Comparison of ENCODE assay signal across 9 cellular contexts in the genomic region with DNA sequence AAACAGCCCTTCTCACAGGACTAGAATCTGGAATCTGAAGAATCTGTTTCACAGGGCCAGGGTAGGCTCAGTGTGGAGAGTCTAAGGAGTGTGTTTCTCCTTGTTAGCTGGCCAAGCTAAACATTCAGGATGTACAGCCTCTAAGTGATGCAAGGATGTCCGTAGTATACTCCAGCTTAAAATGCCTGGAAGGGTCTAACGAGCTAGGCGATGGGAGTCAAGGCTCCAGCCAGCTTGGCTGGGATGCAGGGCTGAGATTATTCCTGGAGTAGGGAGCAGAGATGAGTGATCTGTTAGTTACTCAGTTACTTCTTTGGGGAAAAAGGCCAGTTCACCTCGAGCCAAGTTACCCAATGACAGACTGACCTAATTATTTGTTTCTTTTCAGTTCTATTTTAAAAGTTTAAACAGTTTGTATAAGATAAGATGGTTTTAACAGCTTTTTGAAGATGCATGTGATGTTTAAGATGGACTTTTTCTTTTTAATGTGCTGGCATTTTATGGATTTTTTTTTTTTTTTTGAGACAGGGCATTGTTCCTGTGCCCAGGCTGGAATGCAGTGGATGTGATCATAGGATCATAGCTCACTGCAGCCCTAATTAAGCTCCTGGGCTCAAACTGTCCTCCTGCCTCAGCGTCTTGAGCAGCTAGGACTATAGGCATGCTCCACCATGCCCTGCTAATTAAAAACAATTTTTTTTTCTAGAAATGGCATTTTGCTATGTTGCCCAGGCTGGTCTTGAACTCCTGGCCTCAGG. TPM values are rescaled to one million over a fixed set of nuclear protein-coding genes. Genes with fewer than 3 reads are reported as not detected.
A peak's percentile ranks its signal among the peaks of the same experiment; 100 is the strongest.
DNase-seq lines count a peak whose midpoint lies in the region; ATAC-seq and TF ChIP-seq lines count a peak whose summit lies in the region.
"Had no signal": no experiment of that assay in that cellular context is flagged by ENCODE, and none has a peak within 500 bp of the region (broad histone marks: within the 10 kb centered on the region; RNA-seq: fewer than 3 reads in every experiment).

No MANE protein-coding gene starts in this region.

- peak; percentile 35 for DNase-seq in M059J (ENCODE audit: low read depth)
- DNase-seq in coronary artery (ENCODE audit: low spot score), result peak; percentile 84
- peak in 1 of 2 donors; percentile 62 for DNase-seq in tibial nerve (ENCODE audit: low spot score in 2 of 2)
- no peak for DNase-seq in activated T-cell treated with anti-CD3 and anti-CD28 coated beads for 4 hours
- DNase-seq in activated T-helper 1 cell treated with anti-CD3 and anti-CD28 coated beads, Interleukin-12 subunit alpha, Interleukin-12 subunit beta, Interleukin-2, Interleukin-4 antibody, amounts not matched to agents 30 ng/mL and 10 ng/mL and 1 ng/mL, durations not matched to agents 14 hours and 24 hours and 36 hours (ENCODE audit: low spot score), result no peak
- DNase-seq: stimulated activated CD4-positive, alpha-beta T cell treated with anti-CD3 and anti-CD28 coated beads, Interleukin-4, amount 100 ng/mL, for 1 hour had no signal

- ATAC-seq in HG03045 (IDR thresholded peaks at IDR 0.05; ENCODE audit: unreplicated experiment), result no peak

- no peak overlapping the region for H3K9ac ChIP-seq in liver (ENCODE audit: low read depth in 1 of 2, low read length in 2 of 2)

- H3K4me3 ChIP-seq in coronary artery (no peak overlapping the region), liver (ENCODE audit: low read depth in 1 of 3, low read length in 3 of 3) (no peak overlapping the region), tibial nerve (no peak overlapping the region)

- H3K36me3 ChIP-seq in liver (ENCODE audit: control insufficient read depth in 4 of 4, insufficient read depth in 3 of 4, low read depth in 1 of 4, low read length in 3 of 4), result no peaks in the 10 kb centered on the region
- no peaks in the 10 kb centered on the region for H3K36me3 ChIP-seq in tibial nerve

- no peaks in the 10 kb centered on the region for H3K27me3 ChIP-seq in liver (ENCODE audit: control insufficient read depth in 4 of 4, insufficient read depth in 4 of 4, low read length in 3 of 4)
- no peaks in the 10 kb centered on the region for H3K27me3 ChIP-seq in tibial nerve

- peak in 1 of 2 donors; percentile 28 for TF ChIP-seq RAD21 in liver (IDR thresholded peaks at IDR 0.05)

- TF ChIP-seq EP300 in tibial nerve (IDR thresholded peaks at IDR 0.05), result peak in 1 of 2 donors; percentile 82

- no peaks in the 10 kb centered on the region for H3K4me1 Mint-ChIP-seq in activated T-helper 1 cell treated with anti-CD3 and anti-CD28 coated beads, Interleukin-12 subunit alpha, Interleukin-12 subunit beta, Interleukin-2, Interleukin-4 antibody, amounts not matched to agents 30 ng/mL and 10 ng/mL and 1 ng/mL, durations not matched to agents 14 hours and 24 hours and 36 hours (ENCODE audit: low read depth)

- peak overlapping the region; percentile 54 to 84 for H3K27ac ChIP-seq in coronary artery
- peak overlapping the region; percentile 47 to 53 for H3K27ac ChIP-seq in liver (ENCODE audit: low read depth in 1 of 2, low read length in 2 of 2)
- H3K27ac ChIP-seq in tibial nerve, result peak overlapping the region in 3 of 4 donors; percentile 14 to 85 (median 71)

- H3K27ac Mint-ChIP-seq in activated T-helper 1 cell treated with anti-CD3 and anti-CD28 coated beads, Interleukin-12 subunit alpha, Interleukin-12 subunit beta, Interleukin-2, Interleukin-4 antibody, amounts not matched to agents 30 ng/mL and 10 ng/mL and 1 ng/mL, durations not matched to agents 14 hours and 24 hours and 36 hours, result no peak overlapping the region
- H3K27ac Mint-ChIP-seq: IgD-negative memory B cell had no signal

- H3K4me3 Mint-ChIP-seq in activated T-helper 1 cell treated with anti-CD3 and anti-CD28 coated beads, Interleukin-12 subunit alpha, Interleukin-12 subunit beta, Interleukin-2, Interleukin-4 antibody, amounts not matched to agents 30 ng/mL and 10 ng/mL and 1 ng/mL, durations not matched to agents 14 hours and 24 hours and 36 hours, result no peak overlapping the region
- H3K4me3 Mint-ChIP-seq: IgD-negative memory B cell had no signal

- no peaks in the 10 kb centered on the region for H3K27me3 Mint-ChIP-seq in activated T-helper 1 cell treated with anti-CD3 and anti-CD28 coated beads, Interleukin-12 subunit alpha, Interleukin-12 subunit beta, Interleukin-2, Interleukin-4 antibody, amounts not matched to agents 30 ng/mL and 10 ng/mL and 1 ng/mL, durations not matched to agents 14 hours and 24 hours and 36 hours (ENCODE audit: insufficient read depth)
- H3K27me3 Mint-ChIP-seq: IgD-negative memory B cell had no signal

- 32% methylated on average over 5 of the region's 5 CpGs for WGBS in liver
- WGBS in tibial nerve, 2 donors, result 28 to 36% methylated on average over 5 of the region's 5 CpGs

- H3K36me3 Mint-ChIP-seq in activated T-helper 1 cell treated with anti-CD3 and anti-CD28 coated beads, Interleukin-12 subunit alpha, Interleukin-12 subunit beta, Interleukin-2, Interleukin-4 antibody, amounts not matched to agents 30 ng/mL and 10 ng/mL and 1 ng/mL, durations not matched to agents 14 hours and 24 hours and 36 hours (ENCODE audit: low read depth), result peaks cover 3% of the 10 kb centered on the region
- H3K36me3 Mint-ChIP-seq: IgD-negative memory B cell had no signal

- H3K9me3 ChIP-seq in liver (ENCODE audit: control insufficient read depth in 4 of 4, low read length in 3 of 4), result no peaks in the 10 kb centered on the region
- no peaks in the 10 kb centered on the region for H3K9me3 ChIP-seq in tibial nerve

- H3K4me1 ChIP-seq in liver (ENCODE audit: control insufficient read depth in 4 of 4, insufficient read depth in 4 of 4, low read length in 3 of 4) (peaks cover 17 to 47% (median 38%) of the 10 kb centered on the region in 4 donors), tibial nerve (peaks cover 0 to 86% (median 35%) of the 10 kb centered on the region in 4 donors)

- intact Hi-C loops in activated T-helper 1 cell treated with anti-CD3 and anti-CD28 coated beads, Interleukin-12 subunit alpha, Interleukin-12 subunit beta, Interleukin-2, Interleukin-4 antibody, amounts not matched to agents 30 ng/mL and 10 ng/mL and 1 ng/mL, durations not matched to agents 14 hours and 24 hours and 36 hours (cut with micrococcal nuclease), result no loop called here

- no peak for TF ChIP-seq POLR2A in tibial nerve (IDR thresholded peaks at IDR 0.05)

- no peaks in the 10 kb centered on the region for H3K9me3 Mint-ChIP-seq in activated T-helper 1 cell treated with anti-CD3 and anti-CD28 coated beads, Interleukin-12 subunit alpha, Interleukin-12 subunit beta, Interleukin-2, Interleukin-4 antibody, amounts not matched to agents 30 ng/mL and 10 ng/mL and 1 ng/mL, durations not matched to agents 14 hours and 24 hours and 36 hours
- H3K9me3 Mint-ChIP-seq: IgD-negative memory B cell had no signal

- TF ChIP-seq CTCF in coronary artery (IDR thresholded peaks at IDR 0.05) (no peak), liver (IDR thresholded peaks at IDR 0.05; ENCODE audit: low read depth, low read length, missing input control) (no peak), tibial nerve (IDR thresholded peaks at IDR 0.05) (no peak)

TF ChIP-seq in liver, 16 proteins besides CTCF, POLR2A, EP300 and RAD21 (continues in another document):
- TF ChIP-seq RXRA (IDR thresholded peaks at IDR 0.05) (peak; percentile 24 to 61), EGR1 (IDR thresholded peaks at IDR 0.05; ENCODE audit: low read depth in 2 of 2) (no peak), JUND (IDR thresholded peaks at IDR 0.05) (peak in 1 of 2 donors; percentile 56), REST (IDR thresholded peaks at IDR 0.05) (no peak), HNF4A (conservative IDR thresholded peaks at IDR 0.05) (peak; percentile 35 to 53), GABPA (IDR thresholded peaks at IDR 0.05 in 1 of 2, conservative IDR thresholded peaks at IDR 0.05 in 1 of 2) (no peak), YY1 (IDR thresholded peaks at IDR 0.05) (peak; percentile 9), HNF4G (IDR thresholded peaks at IDR 0.05) (no peak), NR2F2 (IDR thresholded peaks at IDR 0.05) (no peak), ATF3 (IDR thresholded peaks at IDR 0.05) (no peak)
- TF ChIP-seq, protein P1, sequence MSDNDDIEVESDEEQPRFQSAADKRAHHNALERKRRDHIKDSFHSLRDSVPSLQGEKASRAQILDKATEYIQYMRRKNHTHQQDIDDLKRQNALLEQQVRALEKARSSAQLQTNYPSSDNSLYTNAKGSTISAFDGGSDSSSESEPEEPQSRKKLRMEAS (IDR thresholded peaks at IDR 0.05), result no peak

RNA-seq across cellular contexts. Expression of gene SYNE2, which starts 41.1 kb away (rescaled TPM):
- 20.2 and 36.0 TPM in 2 replicates for total RNA-seq in M059J (2014; rRNA removed; shearing (Covaris generic))
- 10 to 100 TPM; 15.5 to 79.9 TPM for total RNA-seq in liver
- 10 to 100 TPM; 12.0 to 23.5 TPM for polyA plus RNA-seq in liver
- total RNA-seq in tibial nerve, result 100 to 1,000 TPM; 212 to 378 (median 285) TPM
- total RNA-seq in activated T-helper 1 cell treated with anti-CD3 and anti-CD28 coated beads, Interleukin-12 subunit alpha, Interleukin-12 subunit beta, Interleukin-2, Interleukin-4 antibody, amounts not matched to agents 30 ng/mL and 10 ng/mL and 1 ng/mL, durations not matched to agents 14 hours and 24 hours and 36 hours, result 25.1 and 26.9 TPM in 2 replicates

Comparison
In these comparisons a context has a peak if more than half of its experiments do, and no peak if none do; other contexts are left out.
1. DNase-seq: peak in M059J (single experiment) and coronary artery (single experiment); none in activated T-cell treated with anti-CD3 and anti-CD28 coated beads for 4 hours (single experiment) and activated T-helper 1 cell treated with anti-CD3 and anti-CD28 coated beads, Interleukin-12 subunit alpha, Interleukin-12 subunit beta, Interleukin-2, Interleukin-4 antibody, amounts not matched to agents 30 ng/mL and 10 ng/mL and 1 ng/mL, durations not matched to agents 14 hours and 24 hours and 36 hours (single experiment).
2. Peak in every context shown above with its lines, with median percentiles within 50 percentile points of each other: H3K27ac ChIP-seq.